Comparison of ENCODE assay signal across 24 cellular contexts in the genomic region with DNA sequence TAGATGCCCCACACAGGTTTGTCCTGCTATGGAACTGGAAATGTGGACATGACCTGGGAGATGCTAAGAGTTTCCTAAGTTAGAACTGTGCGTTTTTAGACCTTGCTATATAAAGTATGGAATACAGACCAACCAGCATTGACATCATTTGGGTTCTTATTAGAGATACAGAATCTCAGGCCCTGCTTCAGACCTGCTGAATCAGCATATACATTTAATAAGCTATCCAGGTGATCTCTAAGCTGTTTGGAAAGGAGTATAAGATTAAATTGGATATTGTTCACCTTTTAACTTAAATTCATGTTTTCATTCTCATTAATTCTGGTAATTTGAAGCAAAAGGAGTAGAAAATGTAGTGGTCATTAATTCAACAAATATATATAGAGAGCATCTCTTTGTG.
"Had no signal": no experiment of that assay in that cellular context is flagged by ENCODE, and none has a peak within 500 bp of the region (broad histone marks: within the 10 kb centered on the region; RNA-seq: fewer than 3 reads in every experiment).

No MANE protein-coding gene starts in this region.

- H3K27ac ChIP-seq: brain microvascular endothelial cell, cardiac muscle cell, Peyer's patch had no signal

- H3K4me3 Mint-ChIP-seq: activated B cell treated with CpG ODN at 0.5 μM for 24 hours; activated CD4-positive, alpha-beta T cell treated with anti-CD3 and anti-CD28 coated beads, Interleukin-2, amount 10 ng/mL, durations not matched to agents 24 days and 14 days; activated naive CD4-positive, alpha-beta T cell treated with anti-CD3 and anti-CD28 coated beads for 36 hours; activated naive CD8-positive, alpha-beta T cell had no signal

- H3K4me3 ChIP-seq: cardiac muscle cell, Peyer's patch had no signal

- H3K9me3 Mint-ChIP-seq: activated B cell treated with CpG ODN at 0.5 μM for 24 hours; activated CD4-positive, alpha-beta T cell treated with anti-CD3 and anti-CD28 coated beads, Interleukin-2, amount 10 ng/mL, durations not matched to agents 24 days and 14 days; activated naive CD4-positive, alpha-beta T cell treated with anti-CD3 and anti-CD28 coated beads for 36 hours had no signal

- H3K27me3 ChIP-seq: brain microvascular endothelial cell, cardiac muscle cell, Peyer's patch had no signal

- H3K4me1 ChIP-seq: Peyer's patch had no signal

- H3K27ac Mint-ChIP-seq: activated CD4-positive, alpha-beta T cell treated with anti-CD3 and anti-CD28 coated beads, Interleukin-2, amount 10 ng/mL, durations not matched to agents 24 days and 14 days; activated naive CD4-positive, alpha-beta T cell treated with anti-CD3 and anti-CD28 coated beads for 36 hours; activated naive CD8-positive, alpha-beta T cell had no signal

- FAIRE-seq: TTC549 had no signal

- H3K27me3 Mint-ChIP-seq: activated B cell treated with CpG ODN at 0.5 μM for 24 hours; activated CD4-positive, alpha-beta T cell treated with anti-CD3 and anti-CD28 coated beads, Interleukin-2, amount 10 ng/mL, durations not matched to agents 24 days and 14 days; activated naive CD8-positive, alpha-beta T cell had no signal

- H3K9me3 ChIP-seq: Peyer's patch had no signal

- DNase-seq: activated B cell treated with CpG ODN at 0.5 μM for 24 hours; activated CD4-positive, alpha-beta T cell treated with anti-CD3 and anti-CD28 coated beads for 1 hour; activated CD4-positive, alpha-beta T cell treated with anti-CD3 and anti-CD28 coated beads, Interleukin-2, amount 10 ng/mL, durations not matched to agents 24 days and 14 days; activated CD4-positive, alpha-beta T cell treated with anti-CD3 and anti-CD28 coated beads, Interleukin-2, amount 50 U/mL, for 48 hours; activated CD8-positive, alpha-beta memory T cell treated with anti-CD3 and anti-CD28 coated beads for 24 hours; activated gamma-delta T cell; activated naive CD4-positive, alpha-beta T cell treated with anti-CD3 and anti-CD28 coated beads for 36 hours; amygdala; brain microvascular endothelial cell; Kasumi-1; KBM-7; NCI-H1048; NCI-H146; NCI-H187 treated with DMSO at 0.1 percent for 48 hours; NCI-H2081 treated with DMSO at 0.1 percent for 48 hours; NCI-H446; NCI-H524; Peyer's patch; SHP77 treated with DMSO at 0.1 percent for 48 hours; T-helper 2 cell; T1000 had no signal
